Comparison of ENCODE assay signal across 16 cellular contexts in genomic region chr19:54133957-54134590, GRCh38. TPM values are rescaled to one million over a fixed set of nuclear protein-coding genes. Genes with fewer than 3 reads are reported as not detected.
A peak's percentile ranks its signal among the peaks of the same experiment; 100 is the strongest.
DNase-seq lines count a peak whose midpoint lies in the region; ATAC-seq and TF ChIP-seq lines count a peak whose summit lies in the region.
"Had no signal": no experiment of that assay in that cellular context is flagged by ENCODE, and none has a peak within 500 bp of the region (broad histone marks: within the 10 kb centered on the region; RNA-seq: fewer than 3 reads in every experiment).

No MANE protein-coding gene starts in this region.

- H3K4me3 Mint-ChIP-seq in chondrocyte (ENCODE audit: unreplicated experiment), result no peak overlapping the region
- no peak overlapping the region for H3K4me3 Mint-ChIP-seq in nephron progenitor cell

- ATAC-seq in RWPE2 (ENCODE audit: low read depth), result no peak
- no peak for ATAC-seq in HG03439 (IDR thresholded peaks at IDR 0.05; ENCODE audit: unreplicated experiment)

- no peaks in the 10 kb centered on the region for H3K9me3 ChIP-seq in RWPE2 (ENCODE audit: severe bottlenecking)

- H3K4me3 ChIP-seq in RWPE2 (ENCODE audit: severe bottlenecking), result no peak overlapping the region
- H3K4me3 ChIP-seq: lung, smooth muscle cell had no signal

- H3K9me3 Mint-ChIP-seq in chondrocyte (ENCODE audit: low read depth), result no peaks in the 10 kb centered on the region
- H3K9me3 Mint-ChIP-seq in nephron progenitor cell, result peaks cover 6% of the 10 kb centered on the region

- H3K27me3 Mint-ChIP-seq in chondrocyte (ENCODE audit: low read depth) (peaks cover 4% of the 10 kb centered on the region), nephron progenitor cell (ENCODE audit: low read depth, poor library complexity) (peaks cover 3% of the 10 kb centered on the region)

- H3K36me3 ChIP-seq in RWPE2 (ENCODE audit: low read depth), result peaks cover 4% of the 10 kb centered on the region

- H3K27ac Mint-ChIP-seq in chondrocyte (ENCODE audit: unreplicated experiment) (peak overlapping the region; percentile 49), nephron progenitor cell (peak overlapping the region; percentile 31)

- H3K4me1 Mint-ChIP-seq in chondrocyte (ENCODE audit: low read depth), result peaks cover 19% of the 10 kb centered on the region
- H3K4me1 Mint-ChIP-seq in nephron progenitor cell, result peaks cover 27% of the 10 kb centered on the region

- H3K27ac ChIP-seq in RWPE2 (ENCODE audit: poor library complexity, severe bottlenecking), result peak overlapping the region; percentile 42

- H3K4me1 ChIP-seq in RWPE2 (ENCODE audit: insufficient read depth, poor library complexity, severe bottlenecking), result peaks cover 3% of the 10 kb centered on the region

- no peaks in the 10 kb centered on the region for H3K27me3 ChIP-seq in RWPE2 (ENCODE audit: insufficient read depth, poor library complexity, severe bottlenecking)

- no peak for TF ChIP-seq CTCF in RWPE2 (IDR thresholded peaks at IDR 0.05; ENCODE audit: poor library complexity, severe bottlenecking)
- no peak for TF ChIP-seq CTCF in chondrocyte (IDR thresholded peaks at IDR 0.05)
- TF ChIP-seq CTCF in nephron progenitor cell (IDR thresholded peaks at IDR 0.05), result no peak

- DNase-seq in NCI-H345 (lab: John Stamatoyannopoulos, UW) (peak; percentile 27), NCI-H345 treated with DMSO at 0.1 percent for 48 hours (lab: John Stamatoyannopoulos, UW; ENCODE audit: unreplicated experiment) (no peak), RWPE2 (ENCODE audit: low spot score) (no peak), chondrocyte (ENCODE audit: low spot score) (no peak), nephron progenitor cell (no peak), NCI-H446 treated with DMSO at 0.1 percent for 48 hours (lab: John Stamatoyannopoulos, UW) (no peak), DMS 273 (lab: John Stamatoyannopoulos, UW; ENCODE audit: unreplicated experiment) (no peak)
- DNase-seq: 8988T; activated naive CD4-positive, alpha-beta T cell; activated T-cell treated with anti-CD3 and anti-CD28 coated beads for 4 hours; aorta; NCI-H187 treated with DMSO at 0.1 percent for 48 hours; stimulated activated naive CD4-positive, alpha-beta T cell treated with Interleukin-2 at 50 U/mL for 16 hours had no signal

- H3K36me3 Mint-ChIP-seq in chondrocyte (ENCODE audit: low read depth) (peaks cover 6% of the 10 kb centered on the region), nephron progenitor cell (ENCODE audit: low read depth) (no peaks in the 10 kb centered on the region)

RNA-seq across cellular contexts. Expression of gene CNOT3, which starts 3.5 kb away (rescaled TPM):
- total RNA-seq in chondrocyte, result 33.1 to 47.3 TPM (median 33.7 TPM) in 3 replicates

RNA-seq across cellular contexts. Expression of gene PRPF31, which starts 18.5 kb away (rescaled TPM):
- total RNA-seq in chondrocyte, result 45.8 to 62.5 TPM (median 45.9 TPM) in 3 replicates

RNA-seq across cellular contexts. Expression of gene TFPT, which starts 18.6 kb away (rescaled TPM):
- total RNA-seq in chondrocyte, result 23.3 to 28.5 TPM (median 28.0 TPM) in 3 replicates

RNA-seq across cellular contexts. Expression of gene LENG1, which starts 25.4 kb away (rescaled TPM):
- 4.4 to 6.0 TPM (median 4.5 TPM) in 3 replicates for total RNA-seq in chondrocyte

RNA-seq across cellular contexts. Expression of gene NDUFA3, which starts 31.4 kb away (rescaled TPM):
- total RNA-seq in chondrocyte, result 77.4 to 93.7 TPM (median 92.1 TPM) in 3 replicates
